Comparison of ENCODE assay signal across 25 cellular contexts in genomic region chr9:108072740-108073139, GRCh38.
"Had no signal": no experiment of that assay in that cellular context is flagged by ENCODE, and none has a peak within 500 bp of the region (broad histone marks: within the 10 kb centered on the region; RNA-seq: fewer than 3 reads in every experiment).

No MANE protein-coding gene starts in this region.

- DNase-seq: effector CD8-positive, alpha-beta T cell; effector memory CD8-positive, alpha-beta T cell; endodermal cell; erythroblast; esophagus squamous epithelium; foreskin fibroblast; foreskin melanocyte; gastrocnemius medialis; glutamatergic neuron; head of caudate nucleus; heart right ventricle; hippocampal formation; left cardiac atrium; left lung; left ventricle myocardium superior; lower lobe of right lung; mesenchymal stem cell; mucosa of descending colon; naive B cell; naive thymus-derived CD8-positive, alpha-beta T cell had no signal

- H3K9me3 ChIP-seq: esophagus squamous epithelium, gastrocnemius medialis, heart right ventricle, left lung, lower lobe of right lung, mucosa of descending colon had no signal

- H3K27me3 ChIP-seq: esophagus squamous epithelium, gastrocnemius medialis, heart right ventricle, left lung had no signal

- H3K4me3 ChIP-seq: esophagus squamous epithelium, gastrocnemius medialis, heart right ventricle, left lung, lower lobe of right lung, mucosa of descending colon had no signal

- ATAC-seq: effector memory CD8-positive, alpha-beta T cell; esophagus mucosa; gastrocnemius medialis; heart right ventricle; left cardiac atrium; left lung; left ventricle myocardium superior; lower lobe of right lung; mucosa of descending colon; naive thymus-derived CD8-positive, alpha-beta T cell had no signal

- H3K27ac ChIP-seq: epithelial cell of prostate, esophagus squamous epithelium, gastrocnemius medialis, heart right ventricle, left lung, lower lobe of right lung had no signal

- FAIRE-seq: endometrium, islet of Langerhans, keratinocyte had no signal

- H3K4me1 ChIP-seq: gastrocnemius medialis, heart right ventricle, left lung, lower lobe of right lung had no signal

- H3K36me3 ChIP-seq: esophagus squamous epithelium, gastrocnemius medialis, heart right ventricle, left lung, lower lobe of right lung had no signal
